24 cellular contexts compared by ENCODE assay signal in genomic region chr17:83176272-83176955, GRCh38.
A peak's percentile ranks its signal among the peaks of the same experiment; 100 is the strongest.
DNase-seq lines count a peak whose midpoint lies in the region; TF ChIP-seq lines count a peak whose summit lies in the region.
"Had no signal": no experiment of that assay in that cellular context is flagged by ENCODE, and none has a peak within 500 bp of the region (broad histone marks: within the 10 kb centered on the region; RNA-seq: fewer than 3 reads in every experiment).

No MANE protein-coding gene starts in this region.

- H3K27ac Mint-ChIP-seq in chondrocyte (ENCODE audit: unreplicated experiment): no peak overlapping the region
- H3K27ac Mint-ChIP-seq in osteocyte (ENCODE audit: unreplicated experiment): no peak overlapping the region
- H3K27ac Mint-ChIP-seq: activated CD4-positive, alpha-beta T cell treated with anti-CD3 and anti-CD28 coated beads for 36 hours had no signal

- H3K27me3 ChIP-seq in BLaER1 treated with 17β-estradiol and CSF1 and Interleukin-3, amounts not matched to agents 10 nM and 100 nM: no peaks in the 10 kb centered on the region
- H3K27me3 ChIP-seq: upper lobe of left lung had no signal

- peaks cover 16 to 37% (median 29%) of the 10 kb centered on the region in 10 experiments for H3K4me1 ChIP-seq in BLaER1 treated with 17β-estradiol and CSF1 and Interleukin-3, amounts not matched to agents 10 nM and 100 nM
- H3K4me1 ChIP-seq: esophagus squamous epithelium, gastroesophageal sphincter, psoas muscle, upper lobe of left lung had no signal

- H3K27me3 Mint-ChIP-seq in chondrocyte (ENCODE audit: low read depth) (no peaks in the 10 kb centered on the region), osteocyte (ENCODE audit: unreplicated experiment) (no peaks in the 10 kb centered on the region)
- H3K27me3 Mint-ChIP-seq: activated CD4-positive, alpha-beta T cell treated with anti-CD3 and anti-CD28 coated beads for 36 hours had no signal

- no peak overlapping the region for H3K4me3 ChIP-seq in BLaER1 treated with 17β-estradiol and CSF1 and Interleukin-3, amounts not matched to agents 10 nM and 100 nM
- H3K4me3 ChIP-seq: esophagus squamous epithelium, gastroesophageal sphincter, psoas muscle, smooth muscle cell, upper lobe of left lung had no signal

- 0 out of 22 replicates have a peak overlapping the region, but pooled peaks of 1 of the 11 experiments have one; percentile 51 for H3K9ac ChIP-seq in BLaER1 treated with 17β-estradiol and CSF1 and Interleukin-3, amounts not matched to agents 10 nM and 100 nM
- H3K9ac ChIP-seq: SK-N-SH had no signal

- H3K4me3 Mint-ChIP-seq in chondrocyte (ENCODE audit: unreplicated experiment) (no peak overlapping the region), osteocyte (ENCODE audit: unreplicated experiment) (no peak overlapping the region)
- H3K4me3 Mint-ChIP-seq: activated CD4-positive, alpha-beta T cell treated with anti-CD3 and anti-CD28 coated beads for 36 hours had no signal

- H3K9me3 Mint-ChIP-seq in chondrocyte (ENCODE audit: low read depth) (no peaks in the 10 kb centered on the region), osteocyte (ENCODE audit: unreplicated experiment) (no peaks in the 10 kb centered on the region)
- H3K9me3 Mint-ChIP-seq: nephron had no signal

- H3K4me2 ChIP-seq in BLaER1 treated with 17β-estradiol and CSF1 and Interleukin-3, amounts not matched to agents 10 nM and 100 nM: peak overlapping the region in 8 of 11 experiments; percentile 67 to 89 (median 84); a peak in 11 of 22 replicates
- H3K4me2 ChIP-seq: SK-N-SH, smooth muscle cell had no signal

- H4K20me1 ChIP-seq in BLaER1 treated with 17β-estradiol and CSF1 and Interleukin-3, amounts not matched to agents 10 nM and 100 nM: peaks cover 0 to 5% (median 0%) of the 10 kb centered on the region in 11 experiments; a peak in 1 of 22 replicates

- H3K36me3 Mint-ChIP-seq in chondrocyte (ENCODE audit: low read depth) (no peaks in the 10 kb centered on the region), osteocyte (ENCODE audit: unreplicated experiment) (peaks cover 6% of the 10 kb centered on the region)

- H3K4me1 Mint-ChIP-seq in chondrocyte (ENCODE audit: low read depth) (no peaks in the 10 kb centered on the region), osteocyte (ENCODE audit: unreplicated experiment) (peaks cover 36% of the 10 kb centered on the region)
- H3K4me1 Mint-ChIP-seq: activated CD4-positive, alpha-beta T cell treated with anti-CD3 and anti-CD28 coated beads for 36 hours had no signal

- no peaks in the 10 kb centered on the region for H3K9me3 ChIP-seq in BLaER1 treated with 17β-estradiol and CSF1 and Interleukin-3, amounts not matched to agents 10 nM and 100 nM (replicated peaks in 1 of 11)
- H3K9me3 ChIP-seq: esophagus squamous epithelium, gastroesophageal sphincter, psoas muscle, SK-N-SH, upper lobe of left lung had no signal

- no peak overlapping the region for H3K27ac ChIP-seq in BLaER1 treated with 17β-estradiol and CSF1 and Interleukin-3, amounts not matched to agents 10 nM and 100 nM
- H3K27ac ChIP-seq: esophagus squamous epithelium, gastroesophageal sphincter, psoas muscle, upper lobe of left lung had no signal

- TF ChIP-seq CTCF in chondrocyte (IDR thresholded peaks at IDR 0.05): no peak
- TF ChIP-seq CTCF in osteocyte (IDR thresholded peaks at IDR 0.05): no peak

- H3K36me3 ChIP-seq in BLaER1 treated with 17β-estradiol and CSF1 and Interleukin-3, amounts not matched to agents 10 nM and 100 nM: no peaks in the 10 kb centered on the region
- H3K36me3 ChIP-seq: esophagus squamous epithelium, gastroesophageal sphincter, upper lobe of left lung had no signal

- DNase-seq in activated CD4-positive, alpha-beta T cell treated with anti-CD3 and anti-CD28 coated beads for 1 hour: peak; percentile 2
- no peak for DNase-seq in activated CD4-positive, alpha-beta T cell treated with anti-CD3 and anti-CD28 coated beads for 48 hours
- DNase-seq in chondrocyte (ENCODE audit: low spot score) (peak; percentile 48), osteocyte (ENCODE audit: extremely low spot score, unreplicated experiment) (peak; percentile 59), amygdala (lab: John Stamatoyannopoulos, UW) (no peak), AML-193 (lab: John Stamatoyannopoulos, UW) (no peak), HCEC 1CT (no peak)
- DNase-seq: activated CD4-positive, alpha-beta T cell treated with anti-CD3 and anti-CD28 coated beads for 36 hours; activated naive CD4-positive, alpha-beta T cell; C1 segment of cervical spinal cord; effector memory CD4-positive, alpha-beta T cell; esophagus squamous epithelium; mesendoderm; NCI-H1105; NCI-H2081; NCI-H446 treated with DMSO at 0.1 percent for 48 hours; psoas muscle; SK-N-SH; stimulated activated CD4-positive, alpha-beta T cell treated with anti-CD3 and anti-CD28 coated beads, Interleukin-4, amount 100 ng/mL, for 1 hour had no signal

Comparison
In these comparisons a context has a peak if more than half of its experiments do, and no peak if none do; other contexts are left out.
1. DNase-seq: peak in activated CD4-positive, alpha-beta T cell treated with anti-CD3 and anti-CD28 coated beads for 1 hour (single experiment), chondrocyte (single experiment) and osteocyte (single experiment); none in activated CD4-positive, alpha-beta T cell treated with anti-CD3 and anti-CD28 coated beads for 48 hours (single experiment), amygdala (0 of 56), AML-193 (0 of 2) and HCEC 1CT (single experiment).